Comparison of ENCODE assay signal across 8 cellular contexts in the genomic region with DNA sequence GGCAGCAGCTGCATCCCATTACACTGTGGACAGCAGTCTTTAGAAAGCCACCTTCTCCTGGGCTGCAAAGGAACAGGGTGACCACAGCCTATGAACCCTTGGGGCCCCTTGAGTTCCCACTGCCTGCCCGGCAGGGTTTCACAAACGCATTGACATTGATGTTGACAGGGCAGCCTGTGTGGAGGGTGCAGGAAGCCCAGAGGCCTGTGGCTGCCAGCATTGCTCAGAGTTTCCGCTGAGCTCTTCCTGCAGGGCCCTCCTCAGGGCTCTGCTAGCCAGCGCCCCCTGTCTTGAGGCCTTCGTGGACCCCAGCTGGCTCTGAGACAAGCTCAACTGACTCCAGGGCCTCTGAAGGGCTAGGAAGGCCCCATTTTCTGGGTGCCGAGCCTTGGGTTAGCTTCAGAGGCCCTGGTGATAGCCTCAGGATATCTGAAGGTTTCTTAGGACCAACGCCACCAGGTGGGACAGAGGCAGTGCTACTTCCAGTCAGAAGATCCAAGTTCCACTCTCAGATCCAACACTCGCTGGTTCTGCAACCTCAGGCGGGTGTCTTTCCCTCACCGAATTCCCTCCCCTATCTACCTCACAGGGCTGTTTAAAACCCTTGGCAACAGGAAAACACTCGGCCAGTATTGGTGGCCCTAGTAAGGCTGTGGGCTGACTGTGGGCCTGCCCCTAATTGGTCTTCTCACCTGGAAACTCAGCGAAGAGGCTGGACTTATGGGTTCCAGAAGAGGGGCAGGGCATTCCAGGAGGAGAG. TPM values are rescaled to one million over a fixed set of nuclear protein-coding genes. Genes with fewer than 3 reads are reported as not detected.
DNase-seq lines count a peak whose midpoint lies in the region; ATAC-seq, FAIRE-seq and TF ChIP-seq lines count a peak whose summit lies in the region.

No MANE protein-coding gene starts in this region.

- H3K27ac ChIP-seq in ascending aorta (peak overlapping the region; percentile 1 to 5), HepG2 (ENCODE audit: extremely low read length, insufficient read depth, low read length) (peak overlapping the region; percentile 60)

- H3K9ac ChIP-seq in HepG2 (ENCODE audit: insufficient read depth, low read depth, low read length): peak overlapping the region; percentile 39

- peaks cover 10 to 34% of the 10 kb centered on the region in 2 donors for H3K4me1 ChIP-seq in ascending aorta
- peaks cover 82% of the 10 kb centered on the region for H3K4me1 ChIP-seq in HepG2 (ENCODE audit: insufficient read depth, low read length)

- DNase-seq in T-helper 9 cell: peak; percentile 63
- peak; percentile 27 to 75 for DNase-seq in ascending aorta (ENCODE audit: low spot score in 2 of 2)
- peak; percentile 70 for DNase-seq in HepG2 (ENCODE audit: low spot score)
- peak; percentile 64 to 71 for DNase-seq in stimulated activated CD8-positive, alpha-beta memory T cell treated with anti-CD3 and anti-CD28 coated beads, Interleukin-15, amount 100 ng/mL, for 4 hours (ENCODE audit: low read depth in 2 of 2)
- DNase-seq in RPMI8226: no peak
- no peak for DNase-seq in D341Med (ENCODE audit: low spot score)

- no peaks in the 10 kb centered on the region for H3K27me3 ChIP-seq in ascending aorta
- H3K27me3 ChIP-seq in HepG2 (ENCODE audit: control insufficient read depth in 1 of 2, insufficient read depth in 2 of 2, low read length in 2 of 2): no peaks in the 10 kb centered on the region

- H3K36me3 ChIP-seq in ascending aorta: no peaks in the 10 kb centered on the region
- no peaks in the 10 kb centered on the region for H3K36me3 ChIP-seq in HepG2 (replicated peaks in 1 of 2; ENCODE audit: control insufficient read depth in 1 of 2, insufficient read depth in 2 of 2, low read length in 2 of 2)

- WGBS in HepG2 (ENCODE audit: low lambda C conversion rate): 22% methylated on average over 9 of the region's 12 CpGs

- no peak for TF ChIP-seq POLR2A in GM18505 (IDR thresholded peaks at IDR 0.05; ENCODE audit: borderline replicate concordance, extremely low read depth, insufficient read depth, insufficient read length)
- TF ChIP-seq POLR2A in HepG2 (IDR thresholded peaks at IDR 0.05; ENCODE audit: insufficient read depth in 1 of 2, low read depth in 2 of 2, low read length in 2 of 2): no peak

- ATAC-seq in GM18505 (IDR thresholded peaks at IDR 0.05; ENCODE audit: unreplicated experiment) (peak; percentile 62), HG03135 (IDR thresholded peaks at IDR 0.05; ENCODE audit: unreplicated experiment) (peak; percentile 89), HepG2 (peak; percentile 68)

- TF ChIP-seq CTCF in ascending aorta (IDR thresholded peaks at IDR 0.05): peak; percentile 16 to 43 (median 29)
- peak; percentile 81 for TF ChIP-seq CTCF in HepG2 (CRISPR knock-in tag; IDR thresholded peaks at IDR 0.05)

- TF ChIP-seq EP300 in HepG2 (IDR thresholded peaks at IDR 0.05; ENCODE audit: low read depth in 2 of 2, low read length in 2 of 2) (no peak), HepG2 (CRISPR knock-in tag; IDR thresholded peaks at IDR 0.05; ENCODE audit: borderline replicate concordance) (no peak)

- H3K9me3 ChIP-seq in ascending aorta (no peaks in the 10 kb centered on the region), HepG2 (ENCODE audit: low read length) (no peaks in the 10 kb centered on the region)

- CTCF ChIA-PET in HepG2 (lab: Yijun Ruan, JAX; ENCODE audit: low intra/inter-chr PET ratio, low total read pairs): interaction anchor here (1.2 kb wide), 1 partner anchor 193 kb away, joined by 4 read pairs; the partner anchor contains the start of gene AHCYL1

- peak; percentile 27; the same call in 1 of the 2 replicates for TF ChIP-seq RAD21 in HepG2 (CRISPR knock-in tag; IDR thresholded peaks at IDR 0.05)

- POLR2A ChIA-PET in HepG2 (lab: Yijun Ruan, JAX): interaction anchor here (0.7 to 1.5 kb wide), 4 partner anchors 14 to 244 kb away, joined by 3 to 4 read pairs (median 3); partner anchors contain the start of genes AHCYL1, GNAI3 and STRIP1

- BruUV-seq in HepG2 (replicated peaks; lab: Mats Ljungman, UMichigan): no TSS peak

- H2AFZ ChIP-seq in HepG2 (ENCODE audit: low read length): peak overlapping the region; percentile 31

- FAIRE-seq in HepG2 (lab: Jason Lieb, UNC): peak; percentile 70

- no peaks in the 10 kb centered on the region for H4K20me1 ChIP-seq in HepG2 (ENCODE audit: insufficient read depth, low read length)

- intact Hi-C loops in ascending aorta (cut with DNase I): no loop called here
- intact Hi-C loops in HepG2 (cut with micrococcal nuclease; ENCODE audit: unreplicated experiment): loop anchor here (5.0 kb wide), 2 partner anchors 121 to 191 kb away; partner anchors contain the start of genes AHCYL1 and CSF1

- no peak overlapping the region for H3K4me3 ChIP-seq in ascending aorta
- peak overlapping the region in 2 of 3 experiments; percentile 1 to 54; a peak in 3 of 6 replicates for H3K4me3 ChIP-seq in HepG2 (replicated peaks in 1 of 3; ENCODE audit: insufficient read depth in 1 of 3, low read depth in 2 of 3, low read length in 3 of 3)

- peak overlapping the region; percentile 69 for H3K4me2 ChIP-seq in HepG2 (ENCODE audit: low read depth, low read length)

- H3K79me2 ChIP-seq in HepG2 (ENCODE audit: insufficient read depth, low read length): no peaks in the 10 kb centered on the region

- in situ Hi-C loops in HepG2 (cut with HindIII; ENCODE audit: extremely low pct_ligation_motif_present, low pct_unique_long_range_greater_than_20kb): no loop called here

TF ChIP-seq in HepG2, 621 proteins besides CTCF, POLR2A, EP300 and RAD21 (continues in another document):
- TF ChIP-seq FOXK2 (IDR thresholded peaks at IDR 0.05) (no peak), NFE2L2 (IDR thresholded peaks at IDR 0.05; ENCODE audit: low read length) (no peak), KMT2A (CRISPR knock-in tag; IDR thresholded peaks at IDR 0.05) (no peak)

RNA-seq across cellular contexts. Expression of gene EPS8L3, which starts 27.2 kb away (rescaled TPM):
- not detected for total RNA-seq in ascending aorta
- 7.6 and 18.2 TPM in 2 replicates for total RNA-seq in HepG2 (2016; rRNA removed; fragmentation: Illumina TruSeq; extraction: Trizol)
- total RNA-seq in HepG2 (2016; cell fraction: cytosol; rRNA removed; fragmentation: Illumina TruSeq; extraction: Trizol; ENCODE audit: low read depth): 3.1 and 3.5 TPM in 2 replicates
- 6.3 and 18.1 TPM in 2 replicates for total RNA-seq in HepG2 (2016; cell fraction: insoluble cytoplasmic fraction; rRNA removed; fragmentation: Illumina TruSeq; extraction: Trizol)
- 4.6 and 5.1 TPM in 2 replicates for total RNA-seq in HepG2 (2016; cell fraction: membrane; rRNA removed; fragmentation: Illumina TruSeq; extraction: Trizol)
- total RNA-seq in HepG2 (2016; cell fraction: nucleus; rRNA removed; fragmentation: Illumina TruSeq; extraction: Trizol): 21.5 and 27.6 TPM in 2 replicates
- 106 and 127 TPM in 2 replicates for polyA plus RNA-seq in HepG2 (2011; rRNA removed)
- polyA plus RNA-seq in HepG2 (2011; cell fraction: cytosol; rRNA removed): 24.6 and 30.4 TPM in 2 replicates
- 854 and 1,047 TPM in 2 replicates for polyA plus RNA-seq in HepG2 (2011; cell fraction: nucleus; rRNA removed)
- 79.1 and 95.8 TPM in 2 replicates for polyA plus RNA-seq in HepG2 (2012)
- 3.0 and 3.7 TPM in 2 replicates for polyA plus RNA-seq in HepG2 (2016; cell fraction: cytosol; fragmentation: Illumina TruSeq; extraction: Trizol; ENCODE audit: low read depth)
- polyA plus RNA-seq in HepG2 (2016; cell fraction: insoluble cytoplasmic fraction; fragmentation: Illumina TruSeq; extraction: Trizol; ENCODE audit: low read depth): 11.9 and 13.8 TPM in 2 replicates
- polyA plus RNA-seq in HepG2 (2016; cell fraction: membrane; fragmentation: Illumina TruSeq; extraction: Trizol; ENCODE audit: low read depth): 4.6 and 5.0 TPM in 2 replicates
- 139 and 140 TPM in 2 replicates for polyA plus RNA-seq in HepG2 (2016; cell fraction: nucleus; fragmentation: Illumina TruSeq; extraction: Trizol; ENCODE audit: insufficient read depth, low read depth)
- polyA minus RNA-seq in HepG2 (2011; rRNA and poly(A)+ RNA removed; ENCODE audit: low replicate concordance): 2.2 and 43.5 TPM in 2 replicates
- 15.7 and 17.0 TPM in 2 replicates for polyA minus RNA-seq in HepG2 (2011; cell fraction: cytosol; rRNA and poly(A)+ RNA removed)
- 107 and 127 TPM in 2 replicates for polyA minus RNA-seq in HepG2 (2011; cell fraction: nucleus; rRNA and poly(A)+ RNA removed)

RNA-seq across cellular contexts. Expression of gene GSTM3, which starts 50.1 kb away (rescaled TPM):
- total RNA-seq in ascending aorta: 59.2 TPM
- 127 and 150 TPM in 2 replicates for total RNA-seq in HepG2 (2016; rRNA removed; fragmentation: Illumina TruSeq; extraction: Trizol)
- total RNA-seq in HepG2 (2016; cell fraction: cytosol; rRNA removed; fragmentation: Illumina TruSeq; extraction: Trizol; ENCODE audit: low read depth): 35.2 and 40.3 TPM in 2 replicates
- total RNA-seq in HepG2 (2016; cell fraction: insoluble cytoplasmic fraction; rRNA removed; fragmentation: Illumina TruSeq; extraction: Trizol): 127 and 162 TPM in 2 replicates
- 35.2 and 39.0 TPM in 2 replicates for total RNA-seq in HepG2 (2016; cell fraction: membrane; rRNA removed; fragmentation: Illumina TruSeq; extraction: Trizol)
- total RNA-seq in HepG2 (2016; cell fraction: nucleus; rRNA removed; fragmentation: Illumina TruSeq; extraction: Trizol): 49.3 and 64.9 TPM in 2 replicates
- polyA plus RNA-seq in HepG2 (2011; rRNA removed): 124 and 142 TPM in 2 replicates
- polyA plus RNA-seq in HepG2 (2011; cell fraction: cytosol; rRNA removed): 105 and 126 TPM in 2 replicates
- polyA plus RNA-seq in HepG2 (2011; cell fraction: nucleus; rRNA removed): 39.2 and 41.5 TPM in 2 replicates
- polyA plus RNA-seq in HepG2 (2012): 102 and 104 TPM in 2 replicates
- 37.0 and 38.1 TPM in 2 replicates for polyA plus RNA-seq in HepG2 (2016; cell fraction: cytosol; fragmentation: Illumina TruSeq; extraction: Trizol; ENCODE audit: low read depth)
- polyA plus RNA-seq in HepG2 (2016; cell fraction: insoluble cytoplasmic fraction; fragmentation: Illumina TruSeq; extraction: Trizol; ENCODE audit: low read depth): 128 and 138 TPM in 2 replicates
- 28.9 and 29.1 TPM in 2 replicates for polyA plus RNA-seq in HepG2 (2016; cell fraction: membrane; fragmentation: Illumina TruSeq; extraction: Trizol; ENCODE audit: low read depth)
- 66.5 and 79.1 TPM in 2 replicates for polyA plus RNA-seq in HepG2 (2016; cell fraction: nucleus; fragmentation: Illumina TruSeq; extraction: Trizol; ENCODE audit: insufficient read depth, low read depth)
- 34.6 and 95.6 TPM in 2 replicates for polyA minus RNA-seq in HepG2 (2011; rRNA and poly(A)+ RNA removed; ENCODE audit: low replicate concordance)
- polyA minus RNA-seq in HepG2 (2011; cell fraction: cytosol; rRNA and poly(A)+ RNA removed): 31.6 and 39.1 TPM in 2 replicates
- 15.7 and 24.2 TPM in 2 replicates for polyA minus RNA-seq in HepG2 (2011; cell fraction: nucleus; rRNA and poly(A)+ RNA removed)

Comparison
In these comparisons a context has a peak if more than half of its experiments do, and no peak if none do; other contexts are left out.
1. DNase-seq: peak in T-helper 9 cell (single experiment), ascending aorta (2 of 2), HepG2 (single experiment) and stimulated activated CD8-positive, alpha-beta memory T cell treated with anti-CD3 and anti-CD28 coated beads, Interleukin-15, amount 100 ng/mL, for 4 hours (2 of 2); none in RPMI8226 (single experiment) and D341Med (single experiment).
2. H3K4me3 ChIP-seq: peak in HepG2 (2 of 3); none in ascending aorta (0 of 2).
3. Peak in every context shown above with its lines, with median percentiles within 50 percentile points of each other: ATAC-seq.